ENCODE assay signal across 9 cellular contexts in the genomic region with DNA sequence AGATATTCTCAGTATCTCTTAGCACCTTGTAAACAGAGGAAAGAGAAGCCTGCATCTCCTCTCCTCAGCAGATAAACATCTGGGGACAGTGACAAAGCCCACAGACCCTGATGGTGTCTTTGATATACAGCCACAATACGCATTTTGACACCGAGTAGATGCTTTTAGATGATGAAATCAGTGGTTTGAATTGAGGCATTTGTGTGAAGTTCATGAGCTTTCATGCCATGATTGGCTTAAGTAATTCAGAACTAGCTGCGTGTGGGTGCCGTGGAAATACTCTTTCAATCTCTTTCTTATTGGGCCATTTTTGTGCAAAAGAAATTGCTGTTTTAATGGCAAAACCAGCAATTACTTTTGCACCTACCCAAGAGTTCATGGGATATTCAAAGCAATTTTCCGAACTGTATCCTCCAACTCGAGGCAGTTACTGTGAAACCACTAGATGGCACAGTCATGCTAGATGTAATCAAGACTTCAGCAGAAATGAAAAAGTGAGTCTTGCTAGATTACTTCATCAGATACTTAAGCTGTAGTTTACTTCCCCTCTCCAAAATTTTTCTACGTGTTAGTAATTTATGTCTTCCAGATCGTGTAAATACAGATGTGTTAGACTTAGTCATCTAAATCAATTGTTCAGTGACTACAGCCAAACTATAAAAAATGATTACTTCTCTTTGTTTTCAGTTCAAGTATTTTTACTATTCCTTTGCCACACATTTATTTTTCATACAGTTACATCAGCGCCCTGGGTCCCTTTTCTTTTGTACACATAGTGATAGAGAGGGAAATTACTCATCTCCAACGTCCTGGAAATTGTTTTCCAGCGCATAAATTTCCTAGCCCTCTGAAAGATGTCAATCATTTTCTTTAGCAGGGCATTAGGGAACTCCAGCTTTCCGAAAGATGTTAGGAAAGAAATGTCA. TPM values are rescaled to one million over a fixed set of nuclear protein-coding genes. Genes with fewer than 3 reads are reported as not detected.
DNase-seq lines count a peak whose midpoint lies in the region; ATAC-seq and TF ChIP-seq lines count a peak whose summit lies in the region.
"Had no signal": no experiment of that assay in that cellular context is flagged by ENCODE, and none has a peak within 500 bp of the region (broad histone marks: within the 10 kb centered on the region; RNA-seq: fewer than 3 reads in every experiment).

No MANE protein-coding gene starts in this region.

- H3K4me1 ChIP-seq in SJCRH30, result no peaks in the 10 kb centered on the region
- H3K4me1 ChIP-seq in left lung, result peaks cover 3 to 12% of the 10 kb centered on the region in 2 donors
- H3K4me1 ChIP-seq in stomach smooth muscle (ENCODE audit: control insufficient read depth, insufficient read depth, low read length), result peaks cover 7% of the 10 kb centered on the region

- DNase-seq in NCI-H82 (lab: John Stamatoyannopoulos, UW), result peak; percentile 66
- DNase-seq in NCI-H82 treated with DMSO at 0.1 percent for 48 hours (lab: John Stamatoyannopoulos, UW; ENCODE audit: unreplicated experiment), result no peak
- DNase-seq in LHCN-M2 (ENCODE audit: low read depth), result peak; percentile 59
- peak; percentile 50 to 85 for DNase-seq in SJCRH30
- DNase-seq in chondrocyte (ENCODE audit: low spot score), result no peak
- DNase-seq in left lung, result no peak

- no peaks in the 10 kb centered on the region for H3K27me3 Mint-ChIP-seq in chondrocyte (ENCODE audit: low read depth)

- H3K36me3 Mint-ChIP-seq in chondrocyte (ENCODE audit: low read depth), result no peaks in the 10 kb centered on the region

- peak overlapping the region; percentile 62 for H3K4me3 Mint-ChIP-seq in chondrocyte (ENCODE audit: unreplicated experiment)

- no peaks in the 10 kb centered on the region for H3K36me3 ChIP-seq in SJCRH30
- no peaks in the 10 kb centered on the region for H3K36me3 ChIP-seq in left lung
- H3K36me3 ChIP-seq in stomach smooth muscle (ENCODE audit: control insufficient read depth in 2 of 2, insufficient read depth in 2 of 2, low read length in 2 of 2), result no peaks in the 10 kb centered on the region

- peaks cover 8% of the 10 kb centered on the region for H3K9me3 Mint-ChIP-seq in chondrocyte (ENCODE audit: low read depth)

- no peak overlapping the region for H3K27ac ChIP-seq in SJCRH30
- H3K27ac ChIP-seq in left lung, result peak overlapping the region; percentile 74 to 76
- H3K27ac ChIP-seq in stomach smooth muscle (ENCODE audit: low read length), result no peak overlapping the region

- H3K9ac ChIP-seq in stomach smooth muscle (ENCODE audit: low read length in 2 of 2), result peak overlapping the region in 1 of 2 donors; percentile 45

- intact Hi-C loops in left lung (cut with DNase I), result loop anchor here in 1 of 2 donors (5.0 kb wide), 1 partner anchor 399 kb away; no protein-coding TSS in a partner anchor

- H3K4me3 ChIP-seq in SJCRH30 (no peak overlapping the region), left lung (peak overlapping the region; percentile 19 to 23), stomach smooth muscle (ENCODE audit: low read length in 2 of 2) (peak overlapping the region; percentile 63 to 70)

- H3K9me3 ChIP-seq in SJCRH30 (replicated peaks), result no peaks in the 10 kb centered on the region
- H3K9me3 ChIP-seq in left lung, result no peaks in the 10 kb centered on the region
- H3K9me3 ChIP-seq in stomach smooth muscle (ENCODE audit: control insufficient read depth in 2 of 2, low read length in 2 of 2), result no peaks in the 10 kb centered on the region

- ATAC-seq in GM21576 (IDR thresholded peaks at IDR 0.05; ENCODE audit: unreplicated experiment), result peak; percentile 82
- ATAC-seq in left lung, result peak; percentile 95

- TF ChIP-seq CTCF in chondrocyte (IDR thresholded peaks at IDR 0.05), result peak; percentile 88
- TF ChIP-seq CTCF in left lung (IDR thresholded peaks at IDR 0.05), result peak; percentile 55 to 67

- no peaks in the 10 kb centered on the region for H3K27me3 ChIP-seq in SJCRH30
- no peaks in the 10 kb centered on the region for H3K27me3 ChIP-seq in left lung
- H3K27me3 ChIP-seq in stomach smooth muscle (ENCODE audit: control insufficient read depth in 1 of 2, insufficient read depth in 2 of 2, low read length in 2 of 2), result no peaks in the 10 kb centered on the region

- peak overlapping the region; percentile 99 for H3K27ac Mint-ChIP-seq in chondrocyte (ENCODE audit: unreplicated experiment)

- H3K4me1 Mint-ChIP-seq in chondrocyte (ENCODE audit: low read depth), result peaks cover 38% of the 10 kb centered on the region

RNA-seq across cellular contexts. Expression of gene IYD, which starts 49.4 kb away (rescaled TPM):
- total RNA-seq in LHCN-M2 (2014; rRNA removed) (under 0.01 TPM in 1 of 2 replicates, not detected in the other), chondrocyte (not detected in 3 replicates), left lung (1 to 10 TPM; 1.3 to 7.7 TPM)
- not detected for polyA plus RNA-seq in LHCN-M2 (2012)
- not detected in 2 replicates for total RNA-seq in SJCRH30 (2014; rRNA removed; shearing (Covaris generic))
- total RNA-seq: mononuclear cell had no signal

Comparison
In these comparisons a context has a peak if more than half of its experiments do, and no peak if none do; other contexts are left out.
1. DNase-seq: peak in NCI-H82 (single experiment), LHCN-M2 (single experiment) and SJCRH30 (2 of 2); none in NCI-H82 treated with DMSO at 0.1 percent for 48 hours (single experiment), chondrocyte (single experiment) and left lung (0 of 2).
2. H3K27ac ChIP-seq: peak in left lung (2 of 2); none in SJCRH30 (single experiment) and stomach smooth muscle (single experiment).